9 cellular contexts compared by ENCODE assay signal in the genomic region with DNA sequence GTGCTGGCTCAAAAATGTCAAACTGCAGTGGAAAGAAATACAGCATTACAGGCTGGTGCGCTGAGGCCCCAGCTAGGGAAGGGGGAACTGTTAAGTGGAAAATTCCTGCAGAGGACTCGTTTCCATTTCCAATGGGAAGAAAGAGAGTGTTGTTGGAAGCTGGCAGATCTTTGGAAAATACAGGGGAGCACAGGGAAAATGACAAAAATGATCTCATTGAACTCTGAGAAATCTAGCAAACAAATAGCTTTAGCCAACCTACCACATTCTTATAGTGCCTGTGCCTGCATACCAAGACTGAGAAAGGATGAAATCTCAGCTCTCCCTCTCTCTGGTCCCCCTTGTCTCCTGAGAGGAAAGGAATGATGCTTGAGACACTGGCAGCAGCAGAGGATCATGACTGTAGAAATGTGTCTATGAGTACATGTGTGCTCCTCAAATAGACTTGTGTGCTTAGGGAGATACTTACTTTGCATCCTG.
DNase-seq lines count a peak whose midpoint lies in the region; ATAC-seq and TF ChIP-seq lines count a peak whose summit lies in the region.
"Had no signal": no experiment of that assay in that cellular context is flagged by ENCODE, and none has a peak within 500 bp of the region (broad histone marks: within the 10 kb centered on the region; RNA-seq: fewer than 3 reads in every experiment).

No MANE protein-coding gene starts in this region.

- H3K4ac ChIP-seq in neuronal stem cell (ENCODE audit: low read length): no peak overlapping the region

- no peak overlapping the region for H2BK15ac ChIP-seq in neuronal stem cell (ENCODE audit: low read length)

- POLR2A ChIA-PET in BJ (lab: Charles Lee): no interaction called here

- H3K27ac ChIP-seq in esophagus muscularis mucosa (replicated peaks in 1 of 4) (peak overlapping the region; percentile 53 to 70 (median 63)), neuronal stem cell (replicated peaks; ENCODE audit: low read length) (no peak overlapping the region)

- H2BK120ac ChIP-seq in neuronal stem cell (ENCODE audit: low read depth, low read length): no peak overlapping the region

- ATAC-seq in HG03097 (IDR thresholded peaks at IDR 0.05; ENCODE audit: low FRiP score, unreplicated experiment): no peak

- H3K14ac ChIP-seq in neuronal stem cell (ENCODE audit: low read length): no peak overlapping the region

- no peak overlapping the region for H2AK5ac ChIP-seq in neuronal stem cell (ENCODE audit: low read depth, low read length)

- H4K91ac ChIP-seq in neuronal stem cell (ENCODE audit: low read depth, low read length, poor library complexity): no peak overlapping the region

- H3K9me3 ChIP-seq in esophagus muscularis mucosa: no peaks in the 10 kb centered on the region
- peaks cover 0 to 23% of the 10 kb centered on the region in 2 donors for H3K9me3 ChIP-seq in neuronal stem cell (replicated peaks in 1 of 2; ENCODE audit: control insufficient read depth in 2 of 2, insufficient read depth in 1 of 2, low read depth in 1 of 2, low read length in 2 of 2)

- H3K9ac ChIP-seq in neuronal stem cell (ENCODE audit: low read depth, low read length, poor library complexity): no peak overlapping the region

- peak overlapping the region; percentile 69 for H3K4me2 ChIP-seq in neuronal stem cell (ENCODE audit: insufficient read depth, low read length, poor library complexity, severe bottlenecking)

- no peak overlapping the region for H4K8ac ChIP-seq in neuronal stem cell (ENCODE audit: low read depth, low read length)

- no peak overlapping the region for H3K18ac ChIP-seq in neuronal stem cell (ENCODE audit: low read length)

- CTCF ChIA-PET in BJ (lab: Yijun Ruan, JAX): interaction anchor here (0.7 to 1.3 kb wide), 4 partner anchors 14 to 771 kb away, joined by 3 to 4 read pairs (median 3); no protein-coding TSS in a partner anchor

- H3K36me3 ChIP-seq in BJ (ENCODE audit: control insufficient read depth, insufficient read depth, low read length) (no peaks in the 10 kb centered on the region), esophagus muscularis mucosa (no peaks in the 10 kb centered on the region), neuronal stem cell (replicated peaks in 1 of 2; ENCODE audit: control insufficient read depth in 2 of 2, insufficient read depth in 2 of 2, low read length in 2 of 2) (no peaks in the 10 kb centered on the region)

- TF ChIP-seq CTCF in BJ (IDR thresholded peaks at IDR 0.05; ENCODE audit: insufficient read depth, low read depth, low read length) (no peak), esophagus muscularis mucosa (IDR thresholded peaks at IDR 0.05) (no peak)

- DNase-seq in BJ (ENCODE audit: low read depth) (no peak), NCI-H526 treated with DMSO at 0.1 percent for 48 hours (lab: John Stamatoyannopoulos, UW) (peak; percentile 59), esophagus muscularis mucosa (ENCODE audit: extremely low spot score) (no peak), neuronal stem cell (ENCODE audit: low spot score) (peak; percentile 27), DMS79 treated with DMSO at 0.1 percent for 48 hours (lab: John Stamatoyannopoulos, UW) (no peak), NCI-H748 (lab: John Stamatoyannopoulos, UW; ENCODE audit: unreplicated experiment) (no peak)
- DNase-seq in effector CD4-positive, alpha-beta T cell: no peak
- DNase-seq: activated CD4-positive, alpha-beta T cell treated with anti-CD3 and anti-CD28 coated beads, Interleukin-2, amount 10 ng/mL, durations not matched to agents 7 days and 5 days had no signal

- H3K4me1 ChIP-seq in esophagus muscularis mucosa: peaks cover 18 to 28% (median 24%) of the 10 kb centered on the region in 4 donors
- H3K4me1 ChIP-seq in neuronal stem cell (ENCODE audit: control insufficient read depth in 2 of 2, insufficient read depth in 1 of 2, low read depth in 1 of 2, low read length in 2 of 2): peaks cover 11 to 27% of the 10 kb centered on the region in 2 donors

- TF ChIP-seq POLR2A in esophagus muscularis mucosa (IDR thresholded peaks at IDR 0.05; ENCODE audit: low read depth): no peak

- H2BK12ac ChIP-seq in neuronal stem cell (ENCODE audit: low read length): no peak overlapping the region

- intact Hi-C loops in esophagus muscularis mucosa (cut with DNase I): loop anchor here (10.0 kb wide), 1 partner anchor 773 kb away; no protein-coding TSS in a partner anchor

- no peak overlapping the region for H2BK5ac ChIP-seq in neuronal stem cell (ENCODE audit: low read length)

- WGBS in esophagus muscularis mucosa: 24% methylated on average over 2 of the region's 2 CpGs
- WGBS in neuronal stem cell (ENCODE audit: extremely low coverage in 2 of 2, insufficient read length in 2 of 2, insufficient replicate concordance in 1 of 2), 2 donors: no CpG with 5 or more reads among the region's 2 CpGs

- peak overlapping the region; percentile 79 for H2AFZ ChIP-seq in neuronal stem cell (ENCODE audit: low read length)

- H3K79me1 ChIP-seq in neuronal stem cell (ENCODE audit: low read depth, low read length): no peaks in the 10 kb centered on the region

- peak overlapping the region; percentile 42 for H3K4me3 ChIP-seq in BJ (ENCODE audit: low read depth, low read length)
- peak overlapping the region; percentile 51 to 66 (median 62) for H3K4me3 ChIP-seq in esophagus muscularis mucosa
- peak overlapping the region in 1 of 2 donors; percentile 29 for H3K4me3 ChIP-seq in neuronal stem cell (ENCODE audit: low read length in 2 of 2)

- H3K27me3 ChIP-seq in BJ (ENCODE audit: control insufficient read depth, insufficient read depth, low read length): no peaks in the 10 kb centered on the region
- no peaks in the 10 kb centered on the region for H3K27me3 ChIP-seq in esophagus muscularis mucosa
- H3K27me3 ChIP-seq in neuronal stem cell (ENCODE audit: control insufficient read depth in 3 of 3, insufficient read depth in 3 of 3, low read depth in 1 of 3, low read length in 3 of 3): no peaks in the 10 kb centered on the region

- TF ChIP-seq EP300 in esophagus muscularis mucosa (IDR thresholded peaks at IDR 0.05): no peak

- H3K23ac ChIP-seq in neuronal stem cell (ENCODE audit: low read depth, low read length, poor library complexity): no peak overlapping the region

Comparison
In these comparisons a context has a peak if more than half of its experiments do, and no peak if none do; other contexts are left out.
1. DNase-seq: peak in NCI-H526 treated with DMSO at 0.1 percent for 48 hours (single experiment) and neuronal stem cell (single experiment); none in BJ (single experiment), esophagus muscularis mucosa (single experiment), effector CD4-positive, alpha-beta T cell (single experiment), DMS79 treated with DMSO at 0.1 percent for 48 hours (single experiment) and NCI-H748 (single experiment).